In the genomic region with DNA sequence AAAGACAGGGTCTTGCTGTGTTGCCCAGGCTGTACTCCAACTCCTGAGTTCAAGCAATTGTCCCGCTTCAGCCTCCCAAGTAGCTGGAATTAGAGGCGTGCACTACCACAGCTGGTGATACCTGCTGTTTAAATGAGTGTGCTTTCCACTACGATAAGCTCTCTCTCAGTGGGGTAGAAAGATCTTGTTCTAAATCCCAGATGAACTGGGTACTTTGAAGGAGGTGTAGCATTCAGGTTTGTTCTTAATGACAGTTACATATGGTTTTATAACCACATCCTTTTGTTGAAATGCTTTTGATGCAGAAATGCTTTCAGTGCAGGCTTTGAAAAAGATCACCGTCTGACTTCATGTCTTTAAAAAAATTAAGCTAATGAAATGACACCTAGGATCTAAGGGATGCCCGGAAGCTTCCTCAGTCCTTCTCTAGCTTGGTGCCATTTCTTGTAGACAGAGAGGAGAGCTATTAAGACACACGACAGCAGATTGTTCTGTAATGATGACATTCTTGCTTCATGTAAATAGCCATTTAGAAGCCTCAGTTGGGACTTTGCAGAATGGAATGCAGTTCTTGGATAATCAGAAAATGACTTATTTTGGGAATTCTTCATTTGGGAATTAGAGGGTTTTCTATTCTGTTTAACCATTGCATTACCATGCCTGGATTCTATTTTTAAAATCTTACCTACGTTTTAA, we compare ENCODE assay signal across 1 cellular context.
TF ChIP-seq lines count a peak whose summit lies in the region.

No MANE protein-coding gene starts in this region.

TF ChIP-seq in HepG2, 621 proteins besides CTCF, POLR2A, EP300 and RAD21:
- TF ChIP-seq RFX5 (IDR thresholded peaks at IDR 0.05; ENCODE audit: low read depth, low read length) (no peak), ZNF652 (CRISPR knock-in tag; IDR thresholded peaks at IDR 0.05; ENCODE audit: borderline replicate concordance, low read depth) (peak; percentile 11; the same call in 1 of the 2 replicates), ZNF121 (CRISPR knock-in tag; IDR thresholded peaks at IDR 0.05) (peak; percentile 88), POLR2AphosphoS2 (IDR thresholded peaks at IDR 0.05; ENCODE audit: low read depth, low read length) (peak; percentile 73; the same call in 1 of the 2 replicates), RBFOX2 (IDR thresholded peaks at IDR 0.05; ENCODE audit: low read depth, low read length) (peak; percentile 50)
- TF ChIP-seq, protein P1, sequence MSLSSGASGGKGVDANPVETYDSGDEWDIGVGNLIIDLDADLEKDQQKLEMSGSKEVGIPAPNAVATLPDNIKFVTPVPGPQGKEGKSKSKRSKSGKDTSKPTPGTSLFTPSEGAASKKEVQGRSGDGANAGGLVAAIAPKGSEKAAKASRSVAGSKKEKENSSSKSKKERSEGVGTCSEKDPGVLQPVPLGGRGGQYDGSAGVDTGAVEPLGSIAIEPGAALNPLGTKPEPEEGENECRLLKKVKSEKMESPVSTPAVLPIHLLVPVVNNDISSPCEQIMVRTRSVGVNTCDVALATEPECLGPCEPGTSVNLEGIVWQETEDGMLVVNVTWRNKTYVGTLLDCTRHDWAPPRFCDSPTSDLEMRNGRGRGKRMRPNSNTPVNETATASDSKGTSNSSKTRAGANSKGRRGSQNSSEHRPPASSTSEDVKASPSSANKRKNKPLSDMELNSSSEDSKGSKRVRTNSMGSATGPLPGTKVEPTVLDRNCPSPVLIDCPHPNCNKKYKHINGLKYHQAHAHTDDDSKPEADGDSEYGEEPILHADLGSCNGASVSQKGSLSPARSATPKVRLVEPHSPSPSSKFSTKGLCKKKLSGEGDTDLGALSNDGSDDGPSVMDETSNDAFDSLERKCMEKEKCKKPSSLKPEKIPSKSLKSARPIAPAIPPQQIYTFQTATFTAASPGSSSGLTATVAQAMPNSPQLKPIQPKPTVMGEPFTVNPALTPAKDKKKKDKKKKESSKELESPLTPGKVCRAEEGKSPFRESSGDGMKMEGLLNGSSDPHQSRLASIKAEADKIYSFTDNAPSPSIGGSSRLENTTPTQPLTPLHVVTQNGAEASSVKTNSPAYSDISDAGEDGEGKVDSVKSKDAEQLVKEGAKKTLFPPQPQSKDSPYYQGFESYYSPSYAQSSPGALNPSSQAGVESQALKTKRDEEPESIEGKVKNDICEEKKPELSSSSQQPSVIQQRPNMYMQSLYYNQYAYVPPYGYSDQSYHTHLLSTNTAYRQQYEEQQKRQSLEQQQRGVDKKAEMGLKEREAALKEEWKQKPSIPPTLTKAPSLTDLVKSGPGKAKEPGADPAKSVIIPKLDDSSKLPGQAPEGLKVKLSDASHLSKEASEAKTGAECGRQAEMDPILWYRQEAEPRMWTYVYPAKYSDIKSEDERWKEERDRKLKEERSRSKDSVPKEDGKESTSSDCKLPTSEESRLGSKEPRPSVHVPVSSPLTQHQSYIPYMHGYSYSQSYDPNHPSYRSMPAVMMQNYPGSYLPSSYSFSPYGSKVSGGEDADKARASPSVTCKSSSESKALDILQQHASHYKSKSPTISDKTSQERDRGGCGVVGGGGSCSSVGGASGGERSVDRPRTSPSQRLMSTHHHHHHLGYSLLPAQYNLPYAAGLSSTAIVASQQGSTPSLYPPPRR (CRISPR knock-in tag; IDR thresholded peaks at IDR 0.05; ENCODE audit: borderline replicate concordance) = no peak
